Comparison of ENCODE assay signal across 9 cellular contexts in genomic region chr4:175536852-175537453, GRCh38.
DNase-seq lines count a peak whose midpoint lies in the region; ATAC-seq and TF ChIP-seq lines count a peak whose summit lies in the region.
"Had no signal": no experiment of that assay in that cellular context is flagged by ENCODE, and none has a peak within 500 bp of the region (broad histone marks: within the 10 kb centered on the region; RNA-seq: fewer than 3 reads in every experiment).

No MANE protein-coding gene starts in this region.

- WGBS in adrenal gland, 4 donors, result 24 to 28% (median 26%) methylated on average over 6 of the region's 6 CpGs

- H3K27ac ChIP-seq in adrenal gland, result no peak overlapping the region
- H3K27ac ChIP-seq: SJCRH30 had no signal

- no peaks in the 10 kb centered on the region for H3K27me3 ChIP-seq in adrenal gland
- H3K27me3 ChIP-seq: SJCRH30 had no signal

- intact Hi-C loops in adrenal gland (cut with DNase I), result loop anchor here in 1 of 2 donors (10.0 kb wide), 1 partner anchor 772 kb away; no protein-coding TSS in a partner anchor

- peak; percentile 18 to 61 (median 40) for TF ChIP-seq CTCF in adrenal gland (IDR thresholded peaks at IDR 0.05)

- no peaks in the 10 kb centered on the region for H3K9me3 ChIP-seq in adrenal gland (replicated peaks in 1 of 3)
- H3K9me3 ChIP-seq: SJCRH30 had no signal

- TF ChIP-seq POLR2A in adrenal gland (IDR thresholded peaks at IDR 0.05), result no peak

- no peak overlapping the region for H3K4me3 ChIP-seq in adrenal gland
- H3K4me3 ChIP-seq: SJCRH30 had no signal

- H3K36me3 ChIP-seq in adrenal gland (replicated peaks in 1 of 2), result no peaks in the 10 kb centered on the region
- H3K36me3 ChIP-seq: SJCRH30 had no signal

- ATAC-seq in GM21529 (IDR thresholded peaks at IDR 0.05; ENCODE audit: unreplicated experiment), result peak; percentile 72
- no peak for ATAC-seq in HG03280 (IDR thresholded peaks at IDR 0.05; ENCODE audit: unreplicated experiment)

- peak; percentile 20 for DNase-seq in DMS 273 treated with DMSO at 0.1 percent for 48 hours (lab: John Stamatoyannopoulos, UW)
- DNase-seq in NCI-H1092 treated with DMSO at 0.1 percent for 48 hours (lab: John Stamatoyannopoulos, UW), result peak; percentile 80
- DNase-seq in adrenal gland, result no peak
- DNase-seq in iris pigment epithelial cell (ENCODE audit: low read depth), result peak; percentile 83
- DNase-seq in DMS79 treated with DMSO at 0.1 percent for 48 hours (lab: John Stamatoyannopoulos, UW), result no peak
- DNase-seq in HK-2 (ENCODE audit: unreplicated experiment), result no peak

- H3K4me1 ChIP-seq in adrenal gland (replicated peaks in 1 of 2), result no peaks in the 10 kb centered on the region
- H3K4me1 ChIP-seq: SJCRH30 had no signal

Comparison
In these comparisons a context has a peak if more than half of its experiments do, and no peak if none do; other contexts are left out.
1. DNase-seq: peak in DMS 273 treated with DMSO at 0.1 percent for 48 hours (single experiment), NCI-H1092 treated with DMSO at 0.1 percent for 48 hours (single experiment) and iris pigment epithelial cell (single experiment); none in adrenal gland (0 of 7), DMS79 treated with DMSO at 0.1 percent for 48 hours (single experiment) and HK-2 (single experiment).